Comparison of ENCODE assay signal across 9 cellular contexts in the genomic region with DNA sequence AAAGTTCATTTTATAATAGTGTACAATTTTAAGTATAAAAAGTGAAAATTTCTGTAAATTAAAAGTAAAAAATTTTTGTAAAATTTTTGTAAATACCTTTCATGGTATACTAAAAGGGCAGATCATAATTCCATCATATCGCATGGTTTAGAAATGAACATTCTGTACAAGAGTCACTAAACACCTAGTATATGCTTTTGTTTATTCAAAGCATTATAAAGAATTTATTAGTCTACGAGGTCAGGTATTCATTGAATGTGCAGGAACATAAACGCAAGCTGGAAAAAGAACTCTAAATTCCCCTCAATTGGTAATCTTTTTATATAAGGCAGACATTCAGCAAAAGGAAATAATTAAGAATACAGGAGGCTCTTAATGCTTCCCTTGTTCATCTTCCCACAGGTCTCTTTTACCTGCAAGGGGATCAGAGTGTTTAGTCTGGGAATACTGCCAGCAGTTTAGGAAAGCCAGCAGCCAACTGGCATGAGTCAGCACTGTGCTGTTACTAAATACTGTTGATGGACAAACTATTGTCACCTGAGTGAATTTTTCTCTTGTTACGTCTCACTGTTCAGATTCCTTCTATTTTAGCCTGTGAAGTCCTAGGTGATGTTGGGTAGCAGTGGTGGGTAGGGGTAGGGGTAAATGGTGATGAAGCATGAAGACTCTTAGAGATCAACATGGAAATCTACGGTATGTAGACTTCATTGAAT.
DNase-seq lines count a peak whose midpoint lies in the region; ATAC-seq, FAIRE-seq and TF ChIP-seq lines count a peak whose summit lies in the region.
"Had no signal": no experiment of that assay in that cellular context is flagged by ENCODE, and none has a peak within 500 bp of the region (broad histone marks: within the 10 kb centered on the region; RNA-seq: fewer than 3 reads in every experiment).

No MANE protein-coding gene starts in this region.

- peak; percentile 99 for FAIRE-seq in islet of Langerhans (lab: Jason Lieb, UNC)

- H3K4me3 ChIP-seq in adrenal gland: no peak overlapping the region

- WGBS in adrenal gland, 4 donors: 76 to 85% (median 81%) methylated on average over 5 of the region's 5 CpGs

- intact Hi-C loops in Right ventricle myocardium inferior (cut with DNase I) (loop anchor here (5.0 kb wide), 2 partner anchors 69 to 134 kb away; partner anchors contain the start of gene UQCC5), cardiac septum (cut with DNase I) (no loop called here), adrenal gland (cut with DNase I) (no loop called here)

- peaks cover 0 to 8% of the 10 kb centered on the region in 2 donors for H3K4me1 ChIP-seq in adrenal gland (replicated peaks in 1 of 2)
- H3K4me1 ChIP-seq: BE2C had no signal

- peaks cover 0 to 45% of the 10 kb centered on the region in 2 donors for H3K36me3 ChIP-seq in adrenal gland (replicated peaks in 1 of 2)

- ATAC-seq in Right ventricle myocardium inferior: peak; percentile 37
- no peak for ATAC-seq in HG03439 (IDR thresholded peaks at IDR 0.05; ENCODE audit: unreplicated experiment)
- no peak for ATAC-seq in GM19452 (IDR thresholded peaks at IDR 0.05; ENCODE audit: unreplicated experiment)
- ATAC-seq in GM19324 (IDR thresholded peaks at IDR 0.05; ENCODE audit: low FRiP score, unreplicated experiment): no peak

- no peak for TF ChIP-seq CTCF in adrenal gland (IDR thresholded peaks at IDR 0.05)

- peak overlapping the region in 2 of 5 donors; percentile 32 to 39 for H3K27ac ChIP-seq in adrenal gland

- no peak for TF ChIP-seq POLR2A in adrenal gland (IDR thresholded peaks at IDR 0.05)

- no peaks in the 10 kb centered on the region for H3K27me3 ChIP-seq in adrenal gland
- H3K27me3 ChIP-seq: BE2C had no signal

- H3K9me3 ChIP-seq in adrenal gland (replicated peaks in 1 of 3): no peaks in the 10 kb centered on the region
- H3K9me3 ChIP-seq: BE2C had no signal

- DNase-seq in Right ventricle myocardium inferior (ENCODE audit: missing footprints) (no peak), cardiac septum (ENCODE audit: low spot score) (no peak), adrenal gland (peak; percentile 32 to 71 (median 47))
- DNase-seq in NK-92 treated with Interleukin-12 subunit alpha and Interleukin-12 subunit beta, amount 100 ng/mL, for 24 hours (lab: John Stamatoyannopoulos, UW): no peak
- DNase-seq: BE2C had no signal

Comparison
In these comparisons a context has a peak if more than half of its experiments do, and no peak if none do; other contexts are left out.
1. DNase-seq: peak in adrenal gland (7 of 7); none in Right ventricle myocardium inferior (single experiment), cardiac septum (single experiment) and NK-92 treated with Interleukin-12 subunit alpha and Interleukin-12 subunit beta, amount 100 ng/mL, for 24 hours (single experiment).